18 cellular contexts compared by ENCODE assay signal in genomic region chr3:28935141-28935540, GRCh38.
DNase-seq lines count a peak whose midpoint lies in the region; ATAC-seq, FAIRE-seq and TF ChIP-seq lines count a peak whose summit lies in the region.
"Had no signal": no experiment of that assay in that cellular context is flagged by ENCODE, and none has a peak within 500 bp of the region (broad histone marks: within the 10 kb centered on the region; RNA-seq: fewer than 3 reads in every experiment).

No MANE protein-coding gene starts in this region.

- TF ChIP-seq POLR2A in GM12891 (IDR thresholded peaks at IDR 0.05; ENCODE audit: low read depth, low read length) (no peak), upper lobe of left lung (IDR thresholded peaks at IDR 0.05) (no peak)

- H3K9me3 ChIP-seq in right cardiac atrium (ENCODE audit: control insufficient read depth, low read length) (no peaks in the 10 kb centered on the region), upper lobe of left lung (no peaks in the 10 kb centered on the region)

- ATAC-seq in GM18907 (IDR thresholded peaks at IDR 0.05; ENCODE audit: unreplicated experiment) (peak; percentile 40), HG03442 (IDR thresholded peaks at IDR 0.05; ENCODE audit: unreplicated experiment) (peak; percentile 37), right cardiac atrium (no peak), upper lobe of left lung (ENCODE audit: low FRiP score in 2 of 2) (no peak)
- ATAC-seq: stimulated activated memory B cell treated with anti-CD40 and anti-IgM and Interleukin-4, amounts not matched to agents 10 μg/mL and 1 μg/mL and 100 μg/mL, for 72 hours had no signal

- H3K27ac ChIP-seq in right cardiac atrium (ENCODE audit: low read length) (no peak overlapping the region), upper lobe of left lung (no peak overlapping the region)

- no peak for TF ChIP-seq CTCF in upper lobe of left lung (IDR thresholded peaks at IDR 0.05)

- intact Hi-C loops in right cardiac atrium (cut with DNase I), result no loop called here

- H3K4me3 ChIP-seq in right cardiac atrium (ENCODE audit: low read length), result no peak overlapping the region
- H3K4me3 ChIP-seq in upper lobe of left lung, result no peak overlapping the region
- H3K4me3 ChIP-seq: smooth muscle cell had no signal

- H3K4me1 ChIP-seq in right cardiac atrium (ENCODE audit: control insufficient read depth, insufficient read depth, low read length), result no peaks in the 10 kb centered on the region
- peaks cover 0 to 5% (median 0%) of the 10 kb centered on the region in 4 donors for H3K4me1 ChIP-seq in upper lobe of left lung

- no peaks in the 10 kb centered on the region for H3K36me3 ChIP-seq in upper lobe of left lung

- H3K27me3 ChIP-seq in right cardiac atrium (ENCODE audit: control insufficient read depth, insufficient read depth) (no peaks in the 10 kb centered on the region), upper lobe of left lung (no peaks in the 10 kb centered on the region)

- 33% methylated on average over 2 of the region's 2 CpGs for WGBS in right cardiac atrium
- WGBS in upper lobe of left lung, 2 donors, result 56 to 70% methylated on average over 2 of the region's 2 CpGs

- no peak for DNase-seq in GM12891 (ENCODE audit: insufficient read length, low spot score)
- peak; percentile 31 for DNase-seq in amniotic epithelial cell (ENCODE audit: low read depth)
- DNase-seq in stimulated activated CD4-positive, alpha-beta T cell treated with anti-CD3 and anti-CD28 coated beads, Interleukin-12 subunit alpha, Interleukin-12 subunit beta, amount 100 ng/mL, for 4 hours, result no peak
- DNase-seq in right cardiac atrium, result no peak
- no peak for DNase-seq in mucosa of gallbladder (ENCODE audit: low spot score)
- no peak for DNase-seq in upper lobe of left lung
- DNase-seq: cortex of kidney, GDM1, HFFc6, KG1, NCI-H1048, NCI-H526 treated with DMSO at 0.1 percent for 48 hours, nephron progenitor cell had no signal

- TF ChIP-seq EP300 in upper lobe of left lung (IDR thresholded peaks at IDR 0.05), result no peak

- peak; percentile 54 for FAIRE-seq in GM12891 (lab: Jason Lieb, UNC)
- FAIRE-seq: endothelial cell of umbilical vein had no signal

TF ChIP-seq in GM12891, 5 proteins besides CTCF, POLR2A, EP300 and RAD21:
- TF ChIP-seq POU2F2 (IDR thresholded peaks at IDR 0.05; ENCODE audit: low read depth, low read length) (no peak), PAX5 (IDR thresholded peaks at IDR 0.05; ENCODE audit: insufficient read depth, low read length, severe bottlenecking) (no peak), POLR2AphosphoS5 (IDR thresholded peaks at IDR 0.05; ENCODE audit: low read depth, low read length) (no peak), SPI1 (IDR thresholded peaks at IDR 0.05; ENCODE audit: low read depth, low read length) (no peak), TAF1 (IDR thresholded peaks at IDR 0.05; ENCODE audit: low read depth, low read length) (no peak)

Comparison
In these comparisons a context has a peak if more than half of its experiments do, and no peak if none do; other contexts are left out.
1. ATAC-seq: peak in GM18907 (single experiment) and HG03442 (single experiment); none in right cardiac atrium (0 of 2) and upper lobe of left lung (0 of 2).